ENCODE assay signal across 17 cellular contexts in genomic region chr22:22754961-22755777, GRCh38.
DNase-seq lines count a peak whose midpoint lies in the region; ATAC-seq, FAIRE-seq and TF ChIP-seq lines count a peak whose summit lies in the region.
"Had no signal": no experiment of that assay in that cellular context is flagged by ENCODE, and none has a peak within 500 bp of the region (broad histone marks: within the 10 kb centered on the region; RNA-seq: fewer than 3 reads in every experiment).

No MANE protein-coding gene starts in this region.

- peaks cover 19% of the 10 kb centered on the region for H3K27me3 Mint-ChIP-seq in activated naive CD4-positive, alpha-beta T cell treated with anti-CD3 and anti-CD28 coated beads, Interleukin-2, amount 10 ng/mL, durations not matched to agents 7 days and 5 days
- no peaks in the 10 kb centered on the region for H3K27me3 Mint-ChIP-seq in T-cell

- CTCF ChIA-PET in activated naive CD4-positive, alpha-beta T cell treated with anti-CD3 and anti-CD28 coated beads, Interleukin-2, amount 10 ng/mL, durations not matched to agents 7 days and 5 days (lab: Charles Lee), result interaction anchor here (1.1 to 5.1 kb wide), 4 partner anchors 9 to 204 kb away, joined by 3 to 61 read pairs (median 16); no protein-coding TSS in a partner anchor
- CTCF ChIA-PET in T-cell (lab: Charles Lee), result interaction anchor here (0.7 to 2.6 kb wide), 6 partner anchors 14 to 1102 kb away, joined by 3 to 17 read pairs (median 4); partner anchors contain the start of gene SLC2A11 (in 1 of the 2)

- H3K4me1 ChIP-seq in mucosa of descending colon (ENCODE audit: low read depth), result no peaks in the 10 kb centered on the region

- H3K4me3 Mint-ChIP-seq in activated naive CD4-positive, alpha-beta T cell treated with anti-CD3 and anti-CD28 coated beads, Interleukin-2, amount 10 ng/mL, durations not matched to agents 7 days and 5 days, result no peak overlapping the region
- H3K4me3 Mint-ChIP-seq in T-cell, result peak overlapping the region in 1 of 3 donors; percentile 15
- H3K4me3 Mint-ChIP-seq: CD14-positive monocyte, H9 had no signal

- POLR2A ChIA-PET in T-cell (lab: Charles Lee), result no interaction called here

- H3K27ac Mint-ChIP-seq in activated naive CD4-positive, alpha-beta T cell treated with anti-CD3 and anti-CD28 coated beads, Interleukin-2, amount 50 U/mL, for 72 hours, result peak overlapping the region; percentile 27 to 47
- H3K27ac Mint-ChIP-seq in activated naive CD4-positive, alpha-beta T cell treated with anti-CD3 and anti-CD28 coated beads, Interleukin-2, amount 10 ng/mL, durations not matched to agents 7 days and 5 days, result no peak overlapping the region
- peak overlapping the region; percentile 96 to 99 for H3K27ac Mint-ChIP-seq in T-cell
- H3K27ac Mint-ChIP-seq: CD14-positive monocyte had no signal

- H3K9me3 Mint-ChIP-seq in activated naive CD4-positive, alpha-beta T cell treated with anti-CD3 and anti-CD28 coated beads, Interleukin-2, amount 50 U/mL, for 72 hours, result no peaks in the 10 kb centered on the region
- no peaks in the 10 kb centered on the region for H3K9me3 Mint-ChIP-seq in activated naive CD4-positive, alpha-beta T cell treated with anti-CD3 and anti-CD28 coated beads, Interleukin-2, amount 10 ng/mL, durations not matched to agents 7 days and 5 days
- no peaks in the 10 kb centered on the region for H3K9me3 Mint-ChIP-seq in T-cell
- H3K9me3 Mint-ChIP-seq: H9 had no signal

- intact Hi-C loops in mucosa of descending colon (cut with DNase I, micrococcal nuclease), result no loop called here

- no peak for ATAC-seq in activated naive CD4-positive, alpha-beta T cell treated with anti-CD3 and anti-CD28 coated beads, Interleukin-2, amount 50 U/mL, for 72 hours
- no peak for ATAC-seq in T-cell (replicated peaks in 1 of 4)
- ATAC-seq in mucosa of descending colon, result no peak

- H3K4me1 Mint-ChIP-seq in activated naive CD4-positive, alpha-beta T cell treated with anti-CD3 and anti-CD28 coated beads, Interleukin-2, amount 10 ng/mL, durations not matched to agents 7 days and 5 days, result peaks cover 7% of the 10 kb centered on the region
- H3K4me1 Mint-ChIP-seq in T-cell, result peaks cover 38 to 72% (median 47%) of the 10 kb centered on the region in 3 donors
- H3K4me1 Mint-ChIP-seq: H9 had no signal

- no peaks in the 10 kb centered on the region for H3K36me3 Mint-ChIP-seq in activated naive CD4-positive, alpha-beta T cell treated with anti-CD3 and anti-CD28 coated beads, Interleukin-2, amount 50 U/mL, for 72 hours
- H3K36me3 Mint-ChIP-seq in activated naive CD4-positive, alpha-beta T cell treated with anti-CD3 and anti-CD28 coated beads, Interleukin-2, amount 10 ng/mL, durations not matched to agents 7 days and 5 days, result no peaks in the 10 kb centered on the region
- H3K36me3 Mint-ChIP-seq in T-cell, result no peaks in the 10 kb centered on the region
- H3K36me3 Mint-ChIP-seq: CD14-positive monocyte had no signal

- no peaks in the 10 kb centered on the region for H3K36me3 ChIP-seq in mucosa of descending colon (ENCODE audit: low read depth)

- no peak overlapping the region for H3K4me3 ChIP-seq in mucosa of descending colon

- no peaks in the 10 kb centered on the region for H3K9me3 ChIP-seq in mucosa of descending colon

- no peak for TF ChIP-seq CTCF in mucosa of descending colon (IDR thresholded peaks at IDR 0.05)

- DNase-seq in activated naive CD4-positive, alpha-beta T cell treated with anti-CD3 and anti-CD28 coated beads, Interleukin-2, amount 50 U/mL, for 72 hours (ENCODE audit: low spot score in 2 of 2), result no peak
- DNase-seq in activated naive CD4-positive, alpha-beta T cell treated with anti-CD3 and anti-CD28 coated beads, Interleukin-2, amount 10 ng/mL, durations not matched to agents 7 days and 5 days, result no peak
- no peak for DNase-seq in T-cell
- DNase-seq in islet precursor cell, result peak; percentile 12
- no peak for DNase-seq in urothelium cell line (ENCODE audit: low spot score)
- no peak for DNase-seq in mucosa of descending colon
- no peak for DNase-seq in caudate nucleus (lab: John Stamatoyannopoulos, UW)
- DNase-seq: H9; KBM-7; NCI-H1048; NCI-H1436 treated with DMSO at 0.1 percent for 48 hours; NCI-H2029 treated with DMSO at 0.1 percent for 48 hours; NCI-H2171 treated with DMSO at 0.1 percent for 48 hours; NCI-H446 treated with DMSO at 0.1 percent for 48 hours; NK-92 treated with Interleukin-12 subunit alpha and Interleukin-12 subunit beta, amount 100 ng/mL, for 24 hours; SHP77 treated with DMSO at 0.1 percent for 48 hours had no signal

- FAIRE-seq in urothelium cell line (lab: Jason Lieb, UNC), result peak; percentile 61

- no peak overlapping the region for H3K27ac ChIP-seq in caudate nucleus (ENCODE audit: low read depth, low read length)
